ENCODE assay signal across 16 cellular contexts in the genomic region with DNA sequence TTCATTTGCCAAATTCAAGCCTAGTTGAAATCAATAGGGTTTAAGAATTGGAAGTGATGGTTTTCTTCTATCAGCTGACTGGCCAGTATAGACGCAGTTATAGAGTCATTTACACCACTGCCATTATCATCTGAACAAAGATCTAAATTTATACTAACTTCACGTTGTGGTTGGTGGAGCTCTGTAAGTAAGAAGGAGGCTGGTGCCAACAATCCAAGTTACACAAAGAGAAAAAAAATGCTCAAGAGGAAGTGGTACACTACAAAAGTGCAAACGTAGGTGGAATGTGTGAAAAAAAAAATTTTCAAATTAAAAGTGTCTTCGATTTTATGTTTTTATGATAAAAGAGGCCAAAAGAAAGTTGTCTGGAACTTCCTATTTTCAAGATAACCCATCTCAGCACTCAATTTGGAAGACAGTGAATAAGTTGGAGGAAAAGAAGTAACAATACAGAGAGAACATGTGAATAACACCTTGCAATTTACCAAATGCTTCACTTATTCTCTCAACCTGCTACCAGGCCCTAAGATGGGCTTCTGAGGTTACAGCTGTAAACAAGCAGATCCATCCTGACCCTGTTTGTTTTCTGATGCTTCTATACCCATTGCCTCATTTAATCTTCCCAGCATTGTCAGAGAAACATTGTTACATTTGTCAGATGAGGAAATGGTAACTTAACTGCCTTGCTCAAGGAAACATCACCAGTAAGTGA. TPM values are rescaled to one million over a fixed set of nuclear protein-coding genes. Genes with fewer than 3 reads are reported as not detected.
DNase-seq lines count a peak whose midpoint lies in the region; ATAC-seq and TF ChIP-seq lines count a peak whose summit lies in the region.
"Had no signal": no experiment of that assay in that cellular context is flagged by ENCODE, and none has a peak within 500 bp of the region (broad histone marks: within the 10 kb centered on the region; RNA-seq: fewer than 3 reads in every experiment).

No MANE protein-coding gene starts in this region.

- H3K4me1 Mint-ChIP-seq in activated CD4-positive, alpha-beta memory T cell treated with anti-CD3 and anti-CD28 coated beads, Interleukin-2, amount 10 ng/mL, durations not matched to agents 7 days and 5 days, result peaks cover 44% of the 10 kb centered on the region

- no TSS peak for BruUV-seq in HCT116 (replicated peaks; lab: Mats Ljungman, UMichigan)

- peak overlapping the region; percentile 19 for H2AFZ ChIP-seq in HCT116 (ENCODE audit: low read depth, low read length, poor library complexity, severe bottlenecking)

- H3K4me1 ChIP-seq in HCT116 (ENCODE audit: control insufficient read depth in 1 of 2, insufficient read depth in 2 of 2, low read length in 2 of 2), result peaks cover 7 to 14% of the 10 kb centered on the region in 2 experiments
- H3K4me1 ChIP-seq in lower lobe of right lung, result peaks cover 22% of the 10 kb centered on the region
- H3K4me1 ChIP-seq in adrenal gland (replicated peaks in 1 of 2), result no peaks in the 10 kb centered on the region
- H3K4me1 ChIP-seq: SJSA1 had no signal

- RAD21 ChIA-PET in HCT116 (lab: Charles Lee; ENCODE audit: low non-redundant PET in 1 of 2, low total read pairs in 2 of 2, uncharacterized antibody in 2 of 2, unreplicated experiment in 2 of 2), result no interaction called here

- no peak overlapping the region for H3K4me3 ChIP-seq in HCT116 (replicated peaks in 1 of 2; ENCODE audit: low read depth in 1 of 2, low read length in 2 of 2)
- H3K4me3 ChIP-seq in lower lobe of right lung, result no peak overlapping the region
- no peak overlapping the region for H3K4me3 ChIP-seq in adrenal gland
- H3K4me3 ChIP-seq: SJSA1 had no signal

- H3K9me3 ChIP-seq in HCT116 (ENCODE audit: control insufficient read depth in 1 of 2, insufficient read depth in 1 of 2, low read depth in 1 of 2, low read length in 2 of 2) (no peaks in the 10 kb centered on the region), lower lobe of right lung (no peaks in the 10 kb centered on the region), adrenal gland (replicated peaks in 1 of 3) (no peaks in the 10 kb centered on the region)
- H3K9me3 ChIP-seq: SJSA1 had no signal

- H3K4me2 ChIP-seq in HCT116 (ENCODE audit: low read length), result no peak overlapping the region

- intact Hi-C loops in HCT116 (cut with micrococcal nuclease), result loop anchor here (5.0 kb wide), 1 partner anchor 382 kb away; no protein-coding TSS in a partner anchor
- intact Hi-C loops in lower lobe of right lung (cut with DNase I), result no loop called here
- intact Hi-C loops in adrenal gland (cut with DNase I), result no loop called here

- peaks cover 5% of the 10 kb centered on the region for H3K9me3 Mint-ChIP-seq in activated CD4-positive, alpha-beta memory T cell treated with anti-CD3 and anti-CD28 coated beads, Interleukin-2, amount 10 ng/mL, durations not matched to agents 7 days and 5 days

- peak overlapping the region; percentile 83 for H3K27ac Mint-ChIP-seq in activated CD4-positive, alpha-beta memory T cell treated with anti-CD3 and anti-CD28 coated beads, Interleukin-2, amount 10 ng/mL, durations not matched to agents 7 days and 5 days
- H3K27ac Mint-ChIP-seq: endodermal cell had no signal

- no peaks in the 10 kb centered on the region for H4K20me1 ChIP-seq in HCT116 (ENCODE audit: insufficient read depth)

- H3K9ac ChIP-seq in HCT116 (ENCODE audit: low read length), result no peak overlapping the region

- H3K36me3 Mint-ChIP-seq in activated CD4-positive, alpha-beta memory T cell treated with anti-CD3 and anti-CD28 coated beads, Interleukin-2, amount 10 ng/mL, durations not matched to agents 7 days and 5 days (ENCODE audit: low read depth), result peaks cover 6% of the 10 kb centered on the region

- H3K27me3 ChIP-seq in HCT116 (ENCODE audit: insufficient read depth, low read length), result no peaks in the 10 kb centered on the region
- no peaks in the 10 kb centered on the region for H3K27me3 ChIP-seq in lower lobe of right lung (ENCODE audit: low read depth)
- H3K27me3 ChIP-seq in adrenal gland, result no peaks in the 10 kb centered on the region
- H3K27me3 ChIP-seq: SJSA1 had no signal

- DNase-seq in NOMO-1 (lab: John Stamatoyannopoulos, UW; ENCODE audit: unreplicated experiment in 2 of 2), result peak; percentile 11 to 35
- DNase-seq in NOMO-1 treated with dmso at 0.1 percent for 144 hours (lab: John Stamatoyannopoulos, UW; ENCODE audit: unreplicated experiment), result no peak
- no peak for DNase-seq in HCT116 (ENCODE audit: low read depth, low spot score)
- no peak for DNase-seq in activated CD4-positive, alpha-beta memory T cell treated with anti-CD3 and anti-CD28 coated beads, Interleukin-2, amount 10 ng/mL, durations not matched to agents 7 days and 5 days
- DNase-seq in lower lobe of right lung, result no peak
- no peak for DNase-seq in activated gamma-delta T cell treated with Interleukin-2 at 50 U/mL for 16 hours
- DNase-seq in adrenal gland, result no peak
- DNase-seq: 8988T, COR-L47, endodermal cell, GF-D8, KBM-7, NCI-H2029, NCI-H82 had no signal

- ATAC-seq in HCT116 (no peak), lower lobe of right lung (peak in 1 of 2 donors; percentile 33), HG02798 (IDR thresholded peaks at IDR 0.05; ENCODE audit: poor library complexity, unreplicated experiment) (no peak)

- CTCF ChIA-PET in HCT116 (lab: Charles Lee), result no interaction called here
- CTCF ChIA-PET in activated CD4-positive, alpha-beta memory T cell treated with anti-CD3 and anti-CD28 coated beads, Interleukin-2, amount 10 ng/mL, durations not matched to agents 7 days and 5 days (lab: Charles Lee), result interaction anchor here (0.7 to 6.4 kb wide), 6 partner anchors 9 to 300 kb away, joined by 3 to 36 read pairs (median 6); a partner anchor contains a TSS

- no peak overlapping the region for H3K27ac ChIP-seq in HCT116 (ENCODE audit: low read depth, low read length)
- H3K27ac ChIP-seq in lower lobe of right lung, result peak overlapping the region; percentile 25
- H3K27ac ChIP-seq in adrenal gland, result peak overlapping the region in 1 of 5 donors; percentile 32
- H3K27ac ChIP-seq: SJSA1 had no signal

- WGBS in adrenal gland, 4 donors, result 55 to 60% (median 60%) methylated on average over 4 of the region's 4 CpGs

- no peak for TF ChIP-seq POLR2A in HCT116 (IDR thresholded peaks at IDR 0.05; ENCODE audit: borderline replicate concordance, extremely low read depth, insufficient read depth, insufficient read length)
- TF ChIP-seq POLR2A in adrenal gland (IDR thresholded peaks at IDR 0.05), result no peak

- H3K9me2 ChIP-seq in HCT116 (ENCODE audit: insufficient read depth), result no peaks in the 10 kb centered on the region

- POLR2A ChIA-PET in HCT116 (lab: Charles Lee), result no interaction called here
- POLR2A ChIA-PET in activated CD4-positive, alpha-beta memory T cell treated with anti-CD3 and anti-CD28 coated beads, Interleukin-2, amount 10 ng/mL, durations not matched to agents 7 days and 5 days (lab: Charles Lee), result interaction anchor here (1.0 to 6.0 kb wide), 10 partner anchors 10 to 295 kb away, joined by 3 to 80 read pairs (median 4); a partner anchor contains a TSS

- no peak for TF ChIP-seq CTCF in HCT116 (IDR thresholded peaks at IDR 0.05 in 2 of 3, conservative IDR thresholded peaks at IDR 0.05 in 1 of 3; ENCODE audit: borderline replicate concordance in 1 of 3, insufficient read depth in 1 of 3, low read depth in 2 of 3, low read length in 2 of 3)
- no peak for TF ChIP-seq CTCF in lower lobe of right lung (IDR thresholded peaks at IDR 0.05)
- no peak for TF ChIP-seq CTCF in adrenal gland (IDR thresholded peaks at IDR 0.05)

- no peaks in the 10 kb centered on the region for H3K36me3 ChIP-seq in HCT116 (ENCODE audit: control insufficient read depth in 1 of 2, insufficient read depth in 2 of 2, low read length in 2 of 2)
- H3K36me3 ChIP-seq in lower lobe of right lung, result no peaks in the 10 kb centered on the region
- no peaks in the 10 kb centered on the region for H3K36me3 ChIP-seq in adrenal gland (replicated peaks in 1 of 2)
- H3K36me3 ChIP-seq: SJSA1 had no signal

- H3K4me3 Mint-ChIP-seq in activated CD4-positive, alpha-beta memory T cell treated with anti-CD3 and anti-CD28 coated beads, Interleukin-2, amount 10 ng/mL, durations not matched to agents 7 days and 5 days, result no peak overlapping the region
- H3K4me3 Mint-ChIP-seq: endodermal cell had no signal

- TF ChIP-seq RAD21 in HCT116 (IDR thresholded peaks at IDR 0.05; ENCODE audit: low read depth), result no peak

- H3K27me3 Mint-ChIP-seq in activated CD4-positive, alpha-beta memory T cell treated with anti-CD3 and anti-CD28 coated beads, Interleukin-2, amount 10 ng/mL, durations not matched to agents 7 days and 5 days, result no peaks in the 10 kb centered on the region

- no peaks in the 10 kb centered on the region for H3K79me2 ChIP-seq in HCT116 (ENCODE audit: insufficient read depth, low read length)

TF ChIP-seq in HCT116, 20 proteins besides CTCF, POLR2A, EP300 and RAD21 (continues in another document):
- TF ChIP-seq ELF1 (IDR thresholded peaks at IDR 0.05; ENCODE audit: borderline replicate concordance, low read depth), result no peak
- TF ChIP-seq SIN3A (IDR thresholded peaks at IDR 0.05; ENCODE audit: low read depth), result no peak
- TF ChIP-seq EZH2phosphoT487 (IDR thresholded peaks at IDR 0.05; ENCODE audit: borderline replicate concordance), result no peak
- TF ChIP-seq ZNF274 (IDR thresholded peaks at IDR 0.05; ENCODE audit: low read depth, low read length), result no peak
- no peak for TF ChIP-seq EZH2 (IDR thresholded peaks at IDR 0.05)
- TF ChIP-seq, protein P1, sequence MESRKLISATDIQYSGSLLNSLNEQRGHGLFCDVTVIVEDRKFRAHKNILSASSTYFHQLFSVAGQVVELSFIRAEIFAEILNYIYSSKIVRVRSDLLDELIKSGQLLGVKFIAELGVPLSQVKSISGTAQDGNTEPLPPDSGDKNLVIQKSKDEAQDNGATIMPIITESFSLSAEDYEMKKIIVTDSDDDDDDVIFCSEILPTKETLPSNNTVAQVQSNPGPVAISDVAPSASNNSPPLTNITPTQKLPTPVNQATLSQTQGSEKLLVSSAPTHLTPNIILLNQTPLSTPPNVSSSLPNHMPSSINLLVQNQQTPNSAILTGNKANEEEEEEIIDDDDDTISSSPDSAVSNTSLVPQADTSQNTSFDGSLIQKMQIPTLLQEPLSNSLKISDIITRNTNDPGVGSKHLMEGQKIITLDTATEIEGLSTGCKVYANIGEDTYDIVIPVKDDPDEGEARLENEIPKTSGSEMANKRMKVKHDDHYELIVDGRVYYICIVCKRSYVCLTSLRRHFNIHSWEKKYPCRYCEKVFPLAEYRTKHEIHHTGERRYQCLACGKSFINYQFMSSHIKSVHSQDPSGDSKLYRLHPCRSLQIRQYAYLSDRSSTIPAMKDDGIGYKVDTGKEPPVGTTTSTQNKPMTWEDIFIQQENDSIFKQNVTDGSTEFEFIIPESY (IDR thresholded peaks at IDR 0.05; ENCODE audit: extremely low read depth, insufficient replicate concordance, low read length), result no peak
- no peak for TF ChIP-seq ZFX (IDR thresholded peaks at IDR 0.05)

RNA-seq across cellular contexts. Expression of a gene that starts 11.9 kb away (rescaled TPM):
- total RNA-seq in HCT116 (2021; ENCODE audit: unreplicated experiment), result 35.8 TPM
- 10.1 and 13.8 TPM in 2 replicates for polyA plus RNA-seq in HCT116 (2012)
- 10 to 100 TPM; 71.6 to 75.6 TPM for total RNA-seq in activated CD4-positive, alpha-beta memory T cell treated with anti-CD3 and anti-CD28 coated beads, Interleukin-2, amount 10 ng/mL, durations not matched to agents 7 days and 5 days
- 69.7 TPM for total RNA-seq in lower lobe of right lung
- 10 to 100 TPM; 38.4 to 81.8 (median 53.6) TPM for total RNA-seq in adrenal gland
- polyA plus RNA-seq in adrenal gland, result 10 to 100 TPM; 18.9 to 50.9 (median 22.3) TPM

Comparison
In these comparisons a context has a peak if more than half of its experiments do, and no peak if none do; other contexts are left out.
1. DNase-seq: peak in NOMO-1 (2 of 2); none in NOMO-1 treated with dmso at 0.1 percent for 144 hours (single experiment), HCT116 (single experiment), activated CD4-positive, alpha-beta memory T cell treated with anti-CD3 and anti-CD28 coated beads, Interleukin-2, amount 10 ng/mL, durations not matched to agents 7 days and 5 days (single experiment), lower lobe of right lung (single experiment), activated gamma-delta T cell treated with Interleukin-2 at 50 U/mL for 16 hours (single experiment) and adrenal gland (0 of 7).